Comparison of ENCODE assay signal across 38 cellular contexts in genomic region chrX:142499992-142500391, GRCh38.
"Had no signal": no experiment of that assay in that cellular context is flagged by ENCODE, and none has a peak within 500 bp of the region (broad histone marks: within the 10 kb centered on the region; RNA-seq: fewer than 3 reads in every experiment).

No MANE protein-coding gene starts in this region.

- ATAC-seq: activated naive CD4-positive, alpha-beta T cell treated with anti-CD3 and anti-CD28 coated beads, Interleukin-2, amount 50 U/mL, for 72 hours; activated naive CD8-positive, alpha-beta T cell treated with anti-CD3 and anti-CD28 coated beads, Interleukin-2, amount 50 U/mL, for 24 hours; activated T-cell treated with anti-CD3 and anti-CD28 coated beads, Interleukin-2, amount 50 U/mL, for 4 hours; activated T-cell treated with anti-CD3 and anti-CD28 coated beads, Interleukin-2, amount 50 U/mL, for 72 hours; activated T-helper 17 cell treated with anti-CD3 and anti-CD28 coated beads, Interleukin-2, amount 50 U/mL, for 72 hours; body of pancreas had no signal

- FAIRE-seq: astrocyte, bronchial epithelial cell had no signal

- H3K4me1 Mint-ChIP-seq: activated naive CD4-positive, alpha-beta T cell treated with anti-CD3 and anti-CD28 coated beads, Interleukin-2, amount 10 ng/mL, durations not matched to agents 7 days and 5 days; activated naive CD4-positive, alpha-beta T cell treated with anti-CD3 and anti-CD28 coated beads, Interleukin-2, amount 50 U/mL, for 24 hours; activated naive CD8-positive, alpha-beta T cell treated with anti-CD3 and anti-CD28 coated beads for 36 hours; activated naive CD8-positive, alpha-beta T cell treated with anti-CD3 and anti-CD28 coated beads, Interleukin-2, amount 10 ng/mL, durations not matched to agents 7 days and 5 days; activated naive CD8-positive, alpha-beta T cell treated with anti-CD3 and anti-CD28 coated beads, Interleukin-2, amount 50 U/mL, for 24 hours; activated T-helper 17 cell treated with anti-CD3 and anti-CD28 coated beads, Interleukin-2, amount 50 U/mL, for 72 hours; brain; central memory CD8-positive, alpha-beta T cell had no signal

- H3K4me3 Mint-ChIP-seq: activated naive CD4-positive, alpha-beta T cell treated with anti-CD3 and anti-CD28 coated beads for 36 hours; activated naive CD4-positive, alpha-beta T cell treated with anti-CD3 and anti-CD28 coated beads, Interleukin-2, amount 10 ng/mL, durations not matched to agents 7 days and 5 days; activated naive CD4-positive, alpha-beta T cell treated with anti-CD3 and anti-CD28 coated beads, Interleukin-2, amount 50 U/mL, for 24 hours; activated naive CD8-positive, alpha-beta T cell; activated naive CD8-positive, alpha-beta T cell treated with anti-CD3 and anti-CD28 coated beads for 36 hours; activated naive CD8-positive, alpha-beta T cell treated with anti-CD3 and anti-CD28 coated beads, Interleukin-2, amount 10 ng/mL, durations not matched to agents 7 days and 5 days; activated naive CD8-positive, alpha-beta T cell treated with anti-CD3 and anti-CD28 coated beads, Interleukin-2, amount 50 U/mL, for 24 hours; activated T-cell treated with anti-CD3 and anti-CD28 coated beads, Interleukin-2, amount 50 U/mL, for 4 hours; activated T-cell treated with anti-CD3 and anti-CD28 coated beads, Interleukin-2, amount 50 U/mL, for 72 hours; activated T-helper 1 cell treated with anti-CD3 and anti-CD28 coated beads, Interleukin-12 subunit alpha, Interleukin-12 subunit beta, Interleukin-2, Interleukin-4 antibody, amounts not matched to agents 30 ng/mL and 10 ng/mL and 1 ng/mL, durations not matched to agents 14 hours and 24 hours and 36 hours; activated T-helper 17 cell treated with anti-CD3 and anti-CD28 coated beads, Interleukin-2, amount 50 U/mL, for 72 hours; brain; central memory CD8-positive, alpha-beta T cell had no signal

- H3K27me3 ChIP-seq: adrenal gland, ascending aorta, body of pancreas, brain microvascular endothelial cell, breast epithelium, cardiac muscle cell had no signal

- H3K9me3 Mint-ChIP-seq: activated naive CD4-positive, alpha-beta T cell treated with anti-CD3 and anti-CD28 coated beads for 36 hours; activated naive CD4-positive, alpha-beta T cell treated with anti-CD3 and anti-CD28 coated beads, Interleukin-2, amount 50 U/mL, for 24 hours; activated naive CD8-positive, alpha-beta T cell treated with anti-CD3 and anti-CD28 coated beads, Interleukin-2, amount 10 ng/mL, durations not matched to agents 7 days and 5 days; activated naive CD8-positive, alpha-beta T cell treated with anti-CD3 and anti-CD28 coated beads, Interleukin-2, amount 50 U/mL, for 24 hours; activated T-cell treated with anti-CD3 and anti-CD28 coated beads, Interleukin-2, amount 50 U/mL, for 4 hours; activated T-helper 1 cell treated with anti-CD3 and anti-CD28 coated beads, Interleukin-12 subunit alpha, Interleukin-12 subunit beta, Interleukin-2, Interleukin-4 antibody, amounts not matched to agents 30 ng/mL and 10 ng/mL and 1 ng/mL, durations not matched to agents 14 hours and 24 hours and 36 hours had no signal

- H3K36me3 ChIP-seq: adrenal gland, ascending aorta, brain microvascular endothelial cell, breast epithelium, cardiac muscle cell had no signal

- H3K9me3 ChIP-seq: adrenal gland, ascending aorta, body of pancreas, breast epithelium had no signal

- H3K36me3 Mint-ChIP-seq: activated naive CD4-positive, alpha-beta T cell treated with anti-CD3 and anti-CD28 coated beads, Interleukin-2, amount 10 ng/mL, durations not matched to agents 7 days and 5 days; activated naive CD4-positive, alpha-beta T cell treated with anti-CD3 and anti-CD28 coated beads, Interleukin-2, amount 50 U/mL, for 72 hours; activated naive CD8-positive, alpha-beta T cell; activated naive CD8-positive, alpha-beta T cell treated with anti-CD3 and anti-CD28 coated beads for 36 hours; activated naive CD8-positive, alpha-beta T cell treated with anti-CD3 and anti-CD28 coated beads, Interleukin-2, amount 10 ng/mL, durations not matched to agents 7 days and 5 days; brain had no signal

- H3K27ac ChIP-seq: adrenal gland, ascending aorta, body of pancreas, brain microvascular endothelial cell, breast epithelium, cardiac muscle cell had no signal

- H3K4me1 ChIP-seq: adrenal gland, ascending aorta, body of pancreas, breast epithelium had no signal

- H3K27me3 Mint-ChIP-seq: activated naive CD4-positive, alpha-beta T cell treated with anti-CD3 and anti-CD28 coated beads, Interleukin-2, amount 10 ng/mL, durations not matched to agents 7 days and 5 days; activated naive CD4-positive, alpha-beta T cell treated with anti-CD3 and anti-CD28 coated beads, Interleukin-2, amount 50 U/mL, for 24 hours; activated naive CD8-positive, alpha-beta T cell; activated naive CD8-positive, alpha-beta T cell treated with anti-CD3 and anti-CD28 coated beads for 36 hours; activated naive CD8-positive, alpha-beta T cell treated with anti-CD3 and anti-CD28 coated beads, Interleukin-2, amount 10 ng/mL, durations not matched to agents 7 days and 5 days; activated naive CD8-positive, alpha-beta T cell treated with anti-CD3 and anti-CD28 coated beads, Interleukin-2, amount 50 U/mL, for 24 hours; activated T-helper 17 cell treated with anti-CD3 and anti-CD28 coated beads, Interleukin-2, amount 50 U/mL, for 72 hours; brain; central memory CD8-positive, alpha-beta T cell had no signal

- DNase-seq: activated effector memory CD4-positive, alpha-beta T cell treated with anti-CD3 and anti-CD28 coated beads, Interleukin-2, amount 50 U/mL, for 16 hours; activated effector memory CD4-positive, alpha-beta T cell treated with Interleukin-2 at 50 U/mL for 16 hours; activated gamma-delta T cell; activated gamma-delta T cell treated with Interleukin-2 at 50 U/mL for 16 hours; activated naive CD4-positive, alpha-beta T cell; activated naive CD4-positive, alpha-beta T cell treated with anti-CD3 and anti-CD28 coated beads for 36 hours; activated naive CD4-positive, alpha-beta T cell treated with anti-CD3 and anti-CD28 coated beads, Interleukin-2, amount 10 ng/mL, durations not matched to agents 7 days and 5 days; activated naive CD4-positive, alpha-beta T cell treated with anti-CD3 and anti-CD28 coated beads, Interleukin-2, amount 50 U/mL, for 16 hours; activated naive CD4-positive, alpha-beta T cell treated with Interleukin-2 at 50 U/mL for 16 hours; activated naive CD8-positive, alpha-beta T cell treated with anti-CD3 and anti-CD28 coated beads for 36 hours; activated naive CD8-positive, alpha-beta T cell treated with anti-CD3 and anti-CD28 coated beads, Interleukin-2, amount 10 ng/mL, durations not matched to agents 7 days and 5 days; activated naive CD8-positive, alpha-beta T cell treated with anti-CD3 and anti-CD28 coated beads, Interleukin-2, amount 50 U/mL, for 24 hours; activated T-cell treated with anti-CD3 and anti-CD28 coated beads, Interleukin-2, amount 50 U/mL, for 4 hours; activated T-cell treated with anti-CD3 and anti-CD28 coated beads, Interleukin-2, amount 50 U/mL, for 48 hours; activated T-cell treated with anti-CD3 and anti-CD28 coated beads, Interleukin-2, amount 50 U/mL, for 72 hours; adrenal gland; amniotic stem cell; amygdala; anterior cingulate cortex; aorta; body of pancreas; brain microvascular endothelial cell; caudate nucleus; central memory CD4-positive, alpha-beta T cell; cerebellar nuclear complex had no signal

- H3K4me3 ChIP-seq: adrenal gland, ascending aorta, body of pancreas, breast epithelium, cardiac muscle cell had no signal

- H3K27ac Mint-ChIP-seq: activated naive CD4-positive, alpha-beta T cell treated with anti-CD3 and anti-CD28 coated beads for 36 hours; activated naive CD4-positive, alpha-beta T cell treated with anti-CD3 and anti-CD28 coated beads, Interleukin-2, amount 10 ng/mL, durations not matched to agents 7 days and 5 days; activated naive CD4-positive, alpha-beta T cell treated with anti-CD3 and anti-CD28 coated beads, Interleukin-2, amount 50 U/mL, for 24 hours; activated naive CD4-positive, alpha-beta T cell treated with anti-CD3 and anti-CD28 coated beads, Interleukin-2, amount 50 U/mL, for 72 hours; activated naive CD8-positive, alpha-beta T cell; activated naive CD8-positive, alpha-beta T cell treated with anti-CD3 and anti-CD28 coated beads for 36 hours; activated naive CD8-positive, alpha-beta T cell treated with anti-CD3 and anti-CD28 coated beads, Interleukin-2, amount 10 ng/mL, durations not matched to agents 7 days and 5 days; activated naive CD8-positive, alpha-beta T cell treated with anti-CD3 and anti-CD28 coated beads, Interleukin-2, amount 50 U/mL, for 24 hours; activated T-cell treated with anti-CD3 and anti-CD28 coated beads, Interleukin-2, amount 50 U/mL, for 72 hours; activated T-helper 1 cell treated with anti-CD3 and anti-CD28 coated beads, Interleukin-12 subunit alpha, Interleukin-12 subunit beta, Interleukin-2, Interleukin-4 antibody, amounts not matched to agents 30 ng/mL and 10 ng/mL and 1 ng/mL, durations not matched to agents 14 hours and 24 hours and 36 hours; activated T-helper 17 cell treated with anti-CD3 and anti-CD28 coated beads, Interleukin-2, amount 50 U/mL, for 72 hours; activated T-helper 2 cell treated with anti-CD3 and anti-CD28 coated beads, Interferon-gamma antibody, Interleukin-2, Interleukin-4, amounts not matched to agents 10 μg/mL and 5 μg/mL and 100 μg/mL, durations not matched to agents 14 hours and 24 hours and 36 hours; brain had no signal
